38 cellular contexts compared by ENCODE assay signal in the genomic region with DNA sequence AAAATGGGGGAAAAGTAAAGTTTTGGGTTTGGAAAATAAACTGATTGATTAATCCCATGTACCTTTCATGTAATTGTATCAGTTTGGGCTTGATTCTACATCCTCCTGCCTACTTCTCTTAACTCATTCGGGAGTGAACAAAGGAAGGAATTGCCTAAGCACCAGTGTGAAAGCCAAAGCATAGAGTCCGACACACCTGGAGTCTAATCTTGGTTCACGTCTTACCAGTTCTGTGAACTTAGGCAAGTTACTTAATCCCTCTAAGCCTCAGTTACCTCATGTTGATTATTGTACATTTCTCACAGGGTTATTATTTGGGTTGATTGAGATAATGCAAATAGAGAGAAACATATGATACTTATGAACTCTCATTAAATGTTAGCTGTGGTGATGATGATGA. TPM values are rescaled to one million over a fixed set of nuclear protein-coding genes. Genes with fewer than 3 reads are reported as not detected.
"Had no signal": no experiment of that assay in that cellular context is flagged by ENCODE, and none has a peak within 500 bp of the region (broad histone marks: within the 10 kb centered on the region; RNA-seq: fewer than 3 reads in every experiment).

No MANE protein-coding gene starts in this region.

- H3K36me3 ChIP-seq: MG63 had no signal

- H3K4me3 ChIP-seq: MG63 had no signal

- DNase-seq: Karpas-422, Kasumi-1, MG63, MM.1S, MV-4-11, NCI-H1048, NCI-H1092 treated with DMSO at 0.1 percent for 48 hours, NCI-H1105, NCI-H1105 treated with DMSO at 0.1 percent for 48 hours, NCI-H1417, NCI-H1417 treated with DMSO at 0.1 percent for 48 hours, NCI-H1436, NCI-H1436 treated with DMSO at 0.1 percent for 48 hours, NCI-H146, NCI-H1694, NCI-H187, NCI-H187 treated with DMSO at 0.1 percent for 48 hours, NCI-H1930, NCI-H2029, NCI-H2029 treated with DMSO at 0.1 percent for 48 hours, NCI-H2081, NCI-H2081 treated with DMSO at 0.1 percent for 48 hours, NCI-H2107, NCI-H2171, NCI-H2171 treated with DMSO at 0.1 percent for 48 hours, NCI-H2227 treated with DMSO at 0.1 percent for 48 hours, NCI-H226, NCI-H345, NCI-H446, NCI-H446 treated with DMSO at 0.1 percent for 48 hours, NCI-H510A, NCI-H510A treated with DMSO at 0.1 percent for 48 hours, NCI-H524, NCI-H524 treated with DMSO at 0.1 percent for 48 hours had no signal

- H3K27me3 ChIP-seq: MG63 had no signal

RNA-seq across cellular contexts. Expression of a gene that starts 41.1 kb away (rescaled TPM):
- total RNA-seq: LHCN-M2, M059J, MCF 10A, NCI-H460 had no signal
